In the genomic region with DNA sequence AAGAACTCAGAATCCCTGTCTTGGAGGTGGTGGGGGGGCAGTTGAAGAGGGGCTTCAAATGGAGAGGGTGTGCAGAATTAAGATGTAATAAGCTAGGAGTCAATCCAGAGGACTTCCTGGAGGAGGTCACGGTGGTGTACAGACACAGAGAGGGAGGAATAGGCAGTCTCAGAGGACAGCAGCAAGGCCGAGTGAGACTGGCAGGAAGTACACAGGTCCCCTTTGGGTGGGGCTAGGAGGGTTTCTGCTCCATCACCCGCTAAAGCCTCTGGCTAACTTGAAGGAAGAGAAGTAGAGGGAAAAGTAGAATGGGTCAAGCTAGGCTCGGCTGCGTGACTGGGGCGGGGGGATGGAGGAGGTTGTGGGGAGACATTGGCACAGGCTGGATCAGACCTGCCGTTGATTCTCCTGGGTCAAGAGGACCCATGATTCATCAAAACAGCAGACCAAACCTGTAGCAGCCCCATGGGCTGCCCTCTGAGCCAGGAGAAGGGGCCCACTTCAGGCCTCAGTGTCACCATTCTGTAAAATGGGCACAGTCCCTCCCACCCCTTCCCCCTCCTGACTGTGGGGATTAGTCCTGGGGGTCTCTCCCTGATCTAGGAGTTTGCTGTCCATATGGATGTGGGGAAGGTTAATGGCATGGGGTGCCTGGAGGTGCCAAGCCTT, we compare ENCODE assay signal across 13 cellular contexts. TPM values are rescaled to one million over a fixed set of nuclear protein-coding genes. Genes with fewer than 3 reads are reported as not detected.
DNase-seq lines count a peak whose midpoint lies in the region; ATAC-seq, FAIRE-seq and TF ChIP-seq lines count a peak whose summit lies in the region.
"Had no signal": no experiment of that assay in that cellular context is flagged by ENCODE, and none has a peak within 500 bp of the region (broad histone marks: within the 10 kb centered on the region; RNA-seq: fewer than 3 reads in every experiment).

No MANE protein-coding gene starts in this region.

- no peak for TF ChIP-seq POLR2A in HepG2 (IDR thresholded peaks at IDR 0.05; ENCODE audit: insufficient read depth in 1 of 2, low read depth in 2 of 2, low read length in 2 of 2)
- TF ChIP-seq POLR2A in right lobe of liver (IDR thresholded peaks at IDR 0.05), result no peak

- peak overlapping the region; percentile 58 for H3K27ac Mint-ChIP-seq in astrocyte (ENCODE audit: unreplicated experiment)
- H3K27ac Mint-ChIP-seq in naive B cell, result peak overlapping the region; percentile 71 to 99 (median 94)
- peak overlapping the region in 1 of 2 donors; percentile 7 for H3K27ac Mint-ChIP-seq in T-cell

- H3K27me3 Mint-ChIP-seq in astrocyte (ENCODE audit: low read depth, unreplicated experiment), result peaks cover 2% of the 10 kb centered on the region
- H3K27me3 Mint-ChIP-seq in naive B cell, result peaks cover 0 to 7% (median 0%) of the 10 kb centered on the region in 3 donors
- peaks cover 7 to 9% of the 10 kb centered on the region in 2 donors for H3K27me3 Mint-ChIP-seq in T-cell

- ATAC-seq in HepG2 (no peak), right lobe of liver (no peak), naive B cell (ENCODE audit: low read depth in 2 of 2) (peak; percentile 12 to 21), T-cell (replicated peaks in 1 of 4) (no peak), HG02642 (IDR thresholded peaks at IDR 0.05; ENCODE audit: poor library complexity, unreplicated experiment) (no peak)
- ATAC-seq: right cardiac atrium had no signal

- H3K9me3 Mint-ChIP-seq in astrocyte (ENCODE audit: unreplicated experiment), result no peaks in the 10 kb centered on the region
- H3K9me3 Mint-ChIP-seq in naive B cell, result no peaks in the 10 kb centered on the region
- H3K9me3 Mint-ChIP-seq in T-cell, result no peaks in the 10 kb centered on the region

- H3K4me2 ChIP-seq in HepG2 (ENCODE audit: low read depth, low read length), result no peak overlapping the region
- H3K4me2 ChIP-seq in astrocyte (ENCODE audit: low read length), result peak overlapping the region; percentile 77

- no peaks in the 10 kb centered on the region for H3K9me3 ChIP-seq in HepG2 (ENCODE audit: low read length)
- no peaks in the 10 kb centered on the region for H3K9me3 ChIP-seq in right lobe of liver
- no peaks in the 10 kb centered on the region for H3K9me3 ChIP-seq in astrocyte (ENCODE audit: insufficient read depth, low read depth, low read length)
- H3K9me3 ChIP-seq: BE2C, SJSA1 had no signal

- H3K4me1 ChIP-seq in HepG2 (ENCODE audit: insufficient read depth, low read length), result peaks cover 34% of the 10 kb centered on the region
- H3K4me1 ChIP-seq in right lobe of liver, result no peaks in the 10 kb centered on the region
- peaks cover 53% of the 10 kb centered on the region for H3K4me1 ChIP-seq in astrocyte (ENCODE audit: insufficient read depth, low read length)

- H3K36me3 ChIP-seq in HepG2 (replicated peaks in 1 of 2; ENCODE audit: control insufficient read depth in 1 of 2, insufficient read depth in 2 of 2, low read length in 2 of 2) (no peaks in the 10 kb centered on the region), right lobe of liver (no peaks in the 10 kb centered on the region), astrocyte (ENCODE audit: insufficient read depth, low read length) (peaks cover 7% of the 10 kb centered on the region)
- H3K36me3 ChIP-seq: BE2C, SJSA1 had no signal

- FAIRE-seq in HepG2 (lab: Jason Lieb, UNC), result no peak
- FAIRE-seq in astrocyte (lab: Jason Lieb, UNC), result no peak

- H3K79me2 ChIP-seq in HepG2 (ENCODE audit: insufficient read depth, low read length) (no peaks in the 10 kb centered on the region), astrocyte (ENCODE audit: insufficient read depth, low read length) (peaks cover 3% of the 10 kb centered on the region)

- H3K4me1 Mint-ChIP-seq in astrocyte (ENCODE audit: low read depth, unreplicated experiment) (peaks cover 53% of the 10 kb centered on the region), naive B cell (peaks cover 58 to 83% (median 83%) of the 10 kb centered on the region in 3 donors), T-cell (peaks cover 15 to 32% (median 15%) of the 10 kb centered on the region in 3 donors)

- peaks cover 3% of the 10 kb centered on the region for H3K36me3 Mint-ChIP-seq in astrocyte (ENCODE audit: low read depth, unreplicated experiment)
- H3K36me3 Mint-ChIP-seq in naive B cell, result no peaks in the 10 kb centered on the region
- H3K36me3 Mint-ChIP-seq in T-cell, result no peaks in the 10 kb centered on the region

- in situ Hi-C loops in HepG2 (cut with HindIII; ENCODE audit: extremely low pct_ligation_motif_present, low pct_unique_long_range_greater_than_20kb), result no loop called here

- TF ChIP-seq CTCF in HepG2 (CRISPR knock-in tag; IDR thresholded peaks at IDR 0.05), result no peak
- TF ChIP-seq CTCF in right lobe of liver (IDR thresholded peaks at IDR 0.05), result no peak
- TF ChIP-seq CTCF in astrocyte (IDR thresholded peaks at IDR 0.05; ENCODE audit: insufficient read depth, low read depth, low read length), result no peak

- H4K20me1 ChIP-seq in HepG2 (ENCODE audit: insufficient read depth, low read length) (no peaks in the 10 kb centered on the region), astrocyte (ENCODE audit: insufficient read depth, low read length) (peaks cover 4% of the 10 kb centered on the region)

- TF ChIP-seq EP300 in HepG2 (IDR thresholded peaks at IDR 0.05; ENCODE audit: low read depth in 2 of 2, low read length in 2 of 2) (no peak), HepG2 (CRISPR knock-in tag; IDR thresholded peaks at IDR 0.05; ENCODE audit: borderline replicate concordance) (no peak)

- H3K27me3 ChIP-seq in HepG2 (ENCODE audit: control insufficient read depth in 1 of 2, insufficient read depth in 2 of 2, low read length in 2 of 2) (peaks cover 8 to 47% of the 10 kb centered on the region in 2 experiments; a peak in 3 of 5 replicates), right lobe of liver (no peaks in the 10 kb centered on the region), astrocyte (ENCODE audit: insufficient read depth, low read length) (no peaks in the 10 kb centered on the region)
- H3K27me3 ChIP-seq: BE2C, SJSA1 had no signal

- CTCF ChIA-PET in HepG2 (lab: Yijun Ruan, JAX; ENCODE audit: low intra/inter-chr PET ratio, low total read pairs), result no interaction called here
- CTCF ChIA-PET in T-cell (lab: Charles Lee), result interaction anchor here in 1 of 2 donors (0.5 to 0.6 kb wide), 2 partner anchors 103 to 140 kb away, joined by 5 to 8 read pairs; no protein-coding TSS in a partner anchor

- no TSS peak for BruUV-seq in HepG2 (replicated peaks; lab: Mats Ljungman, UMichigan)

- H2AFZ ChIP-seq in HepG2 (ENCODE audit: low read length), result no peak overlapping the region
- H2AFZ ChIP-seq in astrocyte (ENCODE audit: low read depth, low read length), result no peak overlapping the region

- H3K4me3 ChIP-seq in HepG2 (replicated peaks in 1 of 3; ENCODE audit: insufficient read depth in 1 of 3, low read depth in 2 of 3, low read length in 3 of 3) (no peak overlapping the region), right lobe of liver (no peak overlapping the region), astrocyte (ENCODE audit: insufficient read depth, low read depth, low read length) (no peak overlapping the region)
- H3K4me3 ChIP-seq: SJSA1 had no signal

- WGBS in HepG2 (ENCODE audit: low lambda C conversion rate), result 27% methylated on average over 7 of the region's 7 CpGs
- WGBS in right lobe of liver (ENCODE audit: insufficient coverage, low coverage, low lambda C conversion rate, missing lambda C conversion rate), result 82% methylated on average over 6 of the region's 7 CpGs

- H3K9ac ChIP-seq in HepG2 (ENCODE audit: insufficient read depth, low read depth, low read length), result no peak overlapping the region
- peak overlapping the region; percentile 21 for H3K9ac ChIP-seq in astrocyte (ENCODE audit: low read length)

- no peak for TF ChIP-seq RAD21 in HepG2 (CRISPR knock-in tag; IDR thresholded peaks at IDR 0.05)

- intact Hi-C loops in HepG2 (cut with micrococcal nuclease; ENCODE audit: unreplicated experiment) (no loop called here), right lobe of liver (cut with DNase I) (no loop called here)

- H3K4me3 Mint-ChIP-seq in astrocyte (ENCODE audit: unreplicated experiment), result no peak overlapping the region
- peak overlapping the region; percentile 63 to 90 (median 82) for H3K4me3 Mint-ChIP-seq in naive B cell
- no peak overlapping the region for H3K4me3 Mint-ChIP-seq in T-cell

- no peak overlapping the region for H3K27ac ChIP-seq in HepG2 (ENCODE audit: extremely low read length, insufficient read depth, low read length)
- no peak overlapping the region for H3K27ac ChIP-seq in right lobe of liver
- peak overlapping the region; percentile 53 for H3K27ac ChIP-seq in astrocyte (ENCODE audit: low read depth, low read length)
- H3K27ac ChIP-seq: SJSA1 had no signal

- DNase-seq in HepG2 (ENCODE audit: low spot score), result no peak
- no peak for DNase-seq in right lobe of liver
- no peak for DNase-seq in astrocyte (ENCODE audit: low read depth)
- DNase-seq in naive B cell, result peak; percentile 50
- DNase-seq in T-cell, result no peak
- DNase-seq in NK-92 treated with Interleukin-12 subunit alpha and Interleukin-12 subunit beta, amount 100 ng/mL, for 24 hours (lab: John Stamatoyannopoulos, UW), result no peak
- DNase-seq in DMS53 treated with DMSO at 0.1 percent for 48 hours (lab: John Stamatoyannopoulos, UW; ENCODE audit: unreplicated experiment), result no peak
- DNase-seq: activated CD4-positive, alpha-beta T cell treated with anti-CD3 and anti-CD28 coated beads, Interleukin-2, amount 50 U/mL, for 48 hours; BE2C; NCI-H2171 treated with DMSO at 0.1 percent for 48 hours had no signal

- POLR2A ChIA-PET in HepG2 (lab: Yijun Ruan, JAX), result no interaction called here
- POLR2A ChIA-PET in T-cell (lab: Charles Lee), result no interaction called here

RNA-seq across cellular contexts. Expression of gene CSPG4, which starts 16.9 kb away (rescaled TPM):
- total RNA-seq in HepG2 (2016; rRNA removed; fragmentation: Illumina TruSeq; extraction: Trizol) (0.03 and 0.04 TPM in 2 replicates), right lobe of liver (under 1 TPM; 0.12 to 0.29 (median 0.20) TPM), astrocyte (26.9 and 47.8 TPM in 2 replicates), T-cell (under 1 TPM in 3 of 5 donors, not detected in 2; 0.06 to 0.07 (median 0.06) TPM)
- not detected in 2 replicates for total RNA-seq in HepG2 (2016; cell fraction: cytosol; rRNA removed; fragmentation: Illumina TruSeq; extraction: Trizol; ENCODE audit: low read depth)
- total RNA-seq in HepG2 (2016; cell fraction: insoluble cytoplasmic fraction; rRNA removed; fragmentation: Illumina TruSeq; extraction: Trizol), result 0.01 and 0.02 TPM in 2 replicates
- total RNA-seq in HepG2 (2016; cell fraction: membrane; rRNA removed; fragmentation: Illumina TruSeq; extraction: Trizol), result not detected in 2 replicates
- 0.06 and 0.09 TPM in 2 replicates for total RNA-seq in HepG2 (2016; cell fraction: nucleus; rRNA removed; fragmentation: Illumina TruSeq; extraction: Trizol)
- polyA plus RNA-seq in HepG2 (2011; rRNA removed) (0.01 and 0.03 TPM in 2 replicates), naive B cell (ENCODE audit: low read depth in 6 of 6) (under 1 TPM in 2 of 6 donors, not detected in 4; 0.03 to 0.07 TPM)
- polyA plus RNA-seq in HepG2 (2011; cell fraction: cytosol; rRNA removed), result 0.01 TPM in 2 replicates
- polyA plus RNA-seq in HepG2 (2011; cell fraction: nucleus; rRNA removed), result 0.14 and 0.19 TPM in 2 replicates
- 0.03 and 0.04 TPM in 2 replicates for polyA plus RNA-seq in HepG2 (2012)
- not detected in 2 replicates for polyA plus RNA-seq in HepG2 (2016; cell fraction: cytosol; fragmentation: Illumina TruSeq; extraction: Trizol; ENCODE audit: low read depth)
- not detected in 2 replicates for polyA plus RNA-seq in HepG2 (2016; cell fraction: insoluble cytoplasmic fraction; fragmentation: Illumina TruSeq; extraction: Trizol; ENCODE audit: low read depth)
- not detected in 2 replicates for polyA plus RNA-seq in HepG2 (2016; cell fraction: membrane; fragmentation: Illumina TruSeq; extraction: Trizol; ENCODE audit: low read depth)
- not detected in 2 replicates for polyA plus RNA-seq in HepG2 (2016; cell fraction: nucleus; fragmentation: Illumina TruSeq; extraction: Trizol; ENCODE audit: insufficient read depth, low read depth)
- 0.08 and 24.5 TPM in 2 replicates for polyA minus RNA-seq in HepG2 (2011; rRNA and poly(A)+ RNA removed; ENCODE audit: low replicate concordance)
- 0.18 TPM in 1 of 2 replicates, not detected in the other for polyA minus RNA-seq in HepG2 (2011; cell fraction: cytosol; rRNA and poly(A)+ RNA removed)
- 0.12 and 0.13 TPM in 2 replicates for polyA minus RNA-seq in HepG2 (2011; cell fraction: nucleus; rRNA and poly(A)+ RNA removed)

RNA-seq across cellular contexts. Expression of gene SNX33, which starts 48.1 kb away (rescaled TPM):
- total RNA-seq in HepG2 (2016; rRNA removed; fragmentation: Illumina TruSeq; extraction: Trizol) (10.8 and 11.0 TPM in 2 replicates), right lobe of liver (10 to 100 TPM; 12.0 to 17.2 (median 14.2) TPM), astrocyte (22.3 and 25.6 TPM in 2 replicates), T-cell (1 to 10 TPM; 1.4 to 3.4 (median 2.5) TPM)
- total RNA-seq in HepG2 (2016; cell fraction: cytosol; rRNA removed; fragmentation: Illumina TruSeq; extraction: Trizol; ENCODE audit: low read depth), result 0.71 and 0.91 TPM in 2 replicates
- 7.9 and 10.3 TPM in 2 replicates for total RNA-seq in HepG2 (2016; cell fraction: insoluble cytoplasmic fraction; rRNA removed; fragmentation: Illumina TruSeq; extraction: Trizol)
- total RNA-seq in HepG2 (2016; cell fraction: membrane; rRNA removed; fragmentation: Illumina TruSeq; extraction: Trizol), result 3.9 and 4.8 TPM in 2 replicates
- 10.1 and 11.4 TPM in 2 replicates for total RNA-seq in HepG2 (2016; cell fraction: nucleus; rRNA removed; fragmentation: Illumina TruSeq; extraction: Trizol)
- polyA plus RNA-seq in HepG2 (2011; rRNA removed) (11.6 and 18.9 TPM in 2 replicates), naive B cell (ENCODE audit: low read depth in 6 of 6) (under 1 TPM in 1 of 6 donors, not detected in 5; 0.13 TPM)
- polyA plus RNA-seq in HepG2 (2011; cell fraction: cytosol; rRNA removed), result 9.3 and 11.8 TPM in 2 replicates
- polyA plus RNA-seq in HepG2 (2011; cell fraction: nucleus; rRNA removed), result 50.4 and 52.6 TPM in 2 replicates
- 12.7 and 13.6 TPM in 2 replicates for polyA plus RNA-seq in HepG2 (2012)
- polyA plus RNA-seq in HepG2 (2016; cell fraction: cytosol; fragmentation: Illumina TruSeq; extraction: Trizol; ENCODE audit: low read depth), result 0.63 and 0.86 TPM in 2 replicates
- 9.7 and 12.3 TPM in 2 replicates for polyA plus RNA-seq in HepG2 (2016; cell fraction: insoluble cytoplasmic fraction; fragmentation: Illumina TruSeq; extraction: Trizol; ENCODE audit: low read depth)
- polyA plus RNA-seq in HepG2 (2016; cell fraction: membrane; fragmentation: Illumina TruSeq; extraction: Trizol; ENCODE audit: low read depth), result 2.5 and 3.6 TPM in 2 replicates
- polyA plus RNA-seq in HepG2 (2016; cell fraction: nucleus; fragmentation: Illumina TruSeq; extraction: Trizol; ENCODE audit: insufficient read depth, low read depth), result 19.1 and 19.2 TPM in 2 replicates
- polyA minus RNA-seq in HepG2 (2011; rRNA and poly(A)+ RNA removed; ENCODE audit: low replicate concordance), result 26.7 and 38.9 TPM in 2 replicates
- polyA minus RNA-seq in HepG2 (2011; cell fraction: cytosol; rRNA and poly(A)+ RNA removed), result 13.9 and 19.9 TPM in 2 replicates
- polyA minus RNA-seq in HepG2 (2011; cell fraction: nucleus; rRNA and poly(A)+ RNA removed), result 21.4 and 25.6 TPM in 2 replicates

RNA-seq across cellular contexts. Expression of gene IMP3, which starts 55.7 kb away (rescaled TPM):
- 143 and 165 TPM in 2 replicates for total RNA-seq in HepG2 (2016; rRNA removed; fragmentation: Illumina TruSeq; extraction: Trizol)
- total RNA-seq in HepG2 (2016; cell fraction: cytosol; rRNA removed; fragmentation: Illumina TruSeq; extraction: Trizol; ENCODE audit: low read depth), result 53.3 and 58.3 TPM in 2 replicates
- 140 and 190 TPM in 2 replicates for total RNA-seq in HepG2 (2016; cell fraction: insoluble cytoplasmic fraction; rRNA removed; fragmentation: Illumina TruSeq; extraction: Trizol)
- 89.4 and 101 TPM in 2 replicates for total RNA-seq in HepG2 (2016; cell fraction: membrane; rRNA removed; fragmentation: Illumina TruSeq; extraction: Trizol)
- total RNA-seq in HepG2 (2016; cell fraction: nucleus; rRNA removed; fragmentation: Illumina TruSeq; extraction: Trizol), result 53.0 and 64.9 TPM in 2 replicates
- polyA plus RNA-seq in HepG2 (2011; rRNA removed), result 38.3 and 40.4 TPM in 2 replicates
- polyA plus RNA-seq in HepG2 (2011; cell fraction: cytosol; rRNA removed), result 55.6 and 80.6 TPM in 2 replicates
- 36.4 and 36.8 TPM in 2 replicates for polyA plus RNA-seq in HepG2 (2011; cell fraction: nucleus; rRNA removed)
- 33.6 and 51.6 TPM in 2 replicates for polyA plus RNA-seq in HepG2 (2012)
- polyA plus RNA-seq in HepG2 (2016; cell fraction: cytosol; fragmentation: Illumina TruSeq; extraction: Trizol; ENCODE audit: low read depth), result 32.6 and 40.1 TPM in 2 replicates
- polyA plus RNA-seq in HepG2 (2016; cell fraction: insoluble cytoplasmic fraction; fragmentation: Illumina TruSeq; extraction: Trizol; ENCODE audit: low read depth), result 146 and 162 TPM in 2 replicates
- 51.8 and 60.0 TPM in 2 replicates for polyA plus RNA-seq in HepG2 (2016; cell fraction: membrane; fragmentation: Illumina TruSeq; extraction: Trizol; ENCODE audit: low read depth)
- polyA plus RNA-seq in HepG2 (2016; cell fraction: nucleus; fragmentation: Illumina TruSeq; extraction: Trizol; ENCODE audit: insufficient read depth, low read depth), result 76.9 and 83.4 TPM in 2 replicates
- polyA minus RNA-seq in HepG2 (2011; rRNA and poly(A)+ RNA removed; ENCODE audit: low replicate concordance), result 38.2 and 47.6 TPM in 2 replicates
- polyA minus RNA-seq in HepG2 (2011; cell fraction: cytosol; rRNA and poly(A)+ RNA removed), result 32.0 and 35.4 TPM in 2 replicates
- 17.8 and 21.0 TPM in 2 replicates for polyA minus RNA-seq in HepG2 (2011; cell fraction: nucleus; rRNA and poly(A)+ RNA removed)
- 100 to 1,000 TPM in 2 of 6 experiments, 10 to 100 TPM in 4; 37.7 to 192 (median 44.4) TPM for total RNA-seq in right lobe of liver
- total RNA-seq in astrocyte, result 43.9 and 48.4 TPM in 2 replicates
- polyA plus RNA-seq in naive B cell (ENCODE audit: low read depth in 6 of 6), result 100 to 1,000 TPM; 173 to 270 (median 228) TPM
- total RNA-seq in T-cell, result 10 to 100 TPM; 39.6 to 86.6 (median 81.8) TPM

Comparison
In these comparisons a context has a peak if more than half of its experiments do, and no peak if none do; other contexts are left out.
1. ATAC-seq: peak in naive B cell (2 of 2); none in HepG2 (single experiment), right lobe of liver (0 of 4), T-cell (0 of 4) and HG02642 (single experiment).
2. H3K4me3 Mint-ChIP-seq: peak in naive B cell (8 of 8); none in astrocyte (single experiment) and T-cell (0 of 3).
3. RNA of gene CSPG4, which starts 16.9 kb away (total RNA-seq): 26.9 to 47.8 TPM in astrocyte; 0.12 to 0.29 TPM in right lobe of liver, 0.06 to 0.07 TPM in T-cell and 0.01 to 0.09 TPM in HepG2; every median in the first group is over 10 times any median in the second.